ENCODE assay signal across 21 cellular contexts in genomic region chr3:31234143-31234542, GRCh38.
A peak's percentile ranks its signal among the peaks of the same experiment; 100 is the strongest.
DNase-seq lines count a peak whose midpoint lies in the region; ATAC-seq and TF ChIP-seq lines count a peak whose summit lies in the region.
"Had no signal": no experiment of that assay in that cellular context is flagged by ENCODE, and none has a peak within 500 bp of the region (broad histone marks: within the 10 kb centered on the region; RNA-seq: fewer than 3 reads in every experiment).

No MANE protein-coding gene starts in this region.

- TF ChIP-seq CTCF in right atrium auricular region (IDR thresholded peaks at IDR 0.05) = no peak
- no peak for TF ChIP-seq CTCF in upper lobe of left lung (IDR thresholded peaks at IDR 0.05)
- TF ChIP-seq CTCF in HFFc6 (IDR thresholded peaks at IDR 0.05) = no peak

- peaks cover 49% of the 10 kb centered on the region for H3K4me1 Mint-ChIP-seq in dendritic cell treated with granulocyte-macrophage colony-stimulating factor and Interleukin-4, amounts not matched to agents 40 ng/mL and 50 ng/mL, for 4 days (ENCODE audit: low read depth)
- peaks cover 22% of the 10 kb centered on the region for H3K4me1 Mint-ChIP-seq in HFFc6 (ENCODE audit: low read depth)

- WGBS in upper lobe of left lung, 2 donors = 63 to 80% methylated on average over 6 of the region's 6 CpGs

- H3K4me3 ChIP-seq in right atrium auricular region (no peak overlapping the region), upper lobe of left lung (no peak overlapping the region)
- H3K4me3 ChIP-seq: GM23338, left ventricle myocardium inferior, mucosa of descending colon, suprapubic skin had no signal

- peak overlapping the region; percentile 4 for H3K4me3 Mint-ChIP-seq in dendritic cell treated with granulocyte-macrophage colony-stimulating factor and Interleukin-4, amounts not matched to agents 40 ng/mL and 50 ng/mL, for 4 days
- H3K4me3 Mint-ChIP-seq in HFFc6 = no peak overlapping the region
- H3K4me3 Mint-ChIP-seq: activated CD4-positive, alpha-beta T cell treated with anti-CD3 and anti-CD28 coated beads for 36 hours; activated CD8-positive, alpha-beta memory T cell treated with anti-CD3 and anti-CD28 coated beads, Interleukin-2, amount 10 ng/mL, durations not matched to agents 7 days and 5 days; GM23338 had no signal

- H3K27me3 ChIP-seq in right atrium auricular region = no peaks in the 10 kb centered on the region
- no peaks in the 10 kb centered on the region for H3K27me3 ChIP-seq in upper lobe of left lung
- H3K27me3 ChIP-seq: suprapubic skin had no signal

- no peaks in the 10 kb centered on the region for H3K9me3 ChIP-seq in right atrium auricular region
- no peaks in the 10 kb centered on the region for H3K9me3 ChIP-seq in upper lobe of left lung
- H3K9me3 ChIP-seq: left ventricle myocardium inferior, mucosa of descending colon, suprapubic skin had no signal

- ATAC-seq in Right ventricle myocardium superior (ENCODE audit: poor library complexity) = peak; percentile 43
- peak; percentile 44 to 72 for ATAC-seq in upper lobe of left lung (ENCODE audit: low FRiP score in 2 of 2)
- no peak for ATAC-seq in sciatic nerve
- ATAC-seq: activated CD4-positive, alpha-beta T cell treated with anti-CD3 and anti-CD28 coated beads for 36 hours; activated CD8-positive, alpha-beta memory T cell treated with anti-CD3 and anti-CD28 coated beads, Interleukin-2, amount 10 ng/mL, durations not matched to agents 7 days and 5 days; GM23338; mucosa of descending colon had no signal

- TF ChIP-seq POLR2A in upper lobe of left lung (IDR thresholded peaks at IDR 0.05) = no peak

- no peaks in the 10 kb centered on the region for H3K27me3 Mint-ChIP-seq in dendritic cell treated with granulocyte-macrophage colony-stimulating factor and Interleukin-4, amounts not matched to agents 40 ng/mL and 50 ng/mL, for 4 days
- H3K27me3 Mint-ChIP-seq in HFFc6 (ENCODE audit: insufficient read depth) = no peaks in the 10 kb centered on the region; the same call in none of the 2 replicates
- H3K27me3 Mint-ChIP-seq: activated CD4-positive, alpha-beta T cell treated with anti-CD3 and anti-CD28 coated beads for 36 hours; activated CD8-positive, alpha-beta memory T cell treated with anti-CD3 and anti-CD28 coated beads, Interleukin-2, amount 10 ng/mL, durations not matched to agents 7 days and 5 days had no signal

- TF ChIP-seq EP300 in upper lobe of left lung (IDR thresholded peaks at IDR 0.05) = no peak

- intact Hi-C loops in Right ventricle myocardium superior (cut with DNase I) (no loop called here), sciatic nerve (cut with DNase I) (no loop called here)
- intact Hi-C loops in dendritic cell treated with granulocyte-macrophage colony-stimulating factor and Interleukin-4, amounts not matched to agents 40 ng/mL and 50 ng/mL, for 4 days (cut with micrococcal nuclease) = loop anchor here (5.0 kb wide), 1 partner anchor 33 kb away; no protein-coding TSS in a partner anchor

- H3K27ac ChIP-seq in right atrium auricular region (no peak overlapping the region), upper lobe of left lung (no peak overlapping the region)
- H3K27ac ChIP-seq: left ventricle myocardium inferior had no signal

- peak overlapping the region; percentile 95 for H3K27ac Mint-ChIP-seq in dendritic cell treated with granulocyte-macrophage colony-stimulating factor and Interleukin-4, amounts not matched to agents 40 ng/mL and 50 ng/mL, for 4 days
- H3K27ac Mint-ChIP-seq in HFFc6 = no peak overlapping the region
- H3K27ac Mint-ChIP-seq: activated CD4-positive, alpha-beta T cell treated with anti-CD3 and anti-CD28 coated beads for 36 hours; activated CD8-positive, alpha-beta memory T cell treated with anti-CD3 and anti-CD28 coated beads, Interleukin-2, amount 10 ng/mL, durations not matched to agents 7 days and 5 days; GM23338 had no signal

- H3K36me3 Mint-ChIP-seq in dendritic cell treated with granulocyte-macrophage colony-stimulating factor and Interleukin-4, amounts not matched to agents 40 ng/mL and 50 ng/mL, for 4 days (ENCODE audit: low read depth) = no peaks in the 10 kb centered on the region
- H3K36me3 Mint-ChIP-seq in HFFc6 (ENCODE audit: low read depth) = no peaks in the 10 kb centered on the region

- no peaks in the 10 kb centered on the region for H3K36me3 ChIP-seq in right atrium auricular region
- H3K36me3 ChIP-seq in upper lobe of left lung = no peaks in the 10 kb centered on the region
- H3K36me3 ChIP-seq: left ventricle myocardium inferior, suprapubic skin had no signal

- DNase-seq in Right ventricle myocardium superior (no peak), right atrium auricular region (ENCODE audit: low spot score) (no peak), NOMO-1 (lab: John Stamatoyannopoulos, UW; ENCODE audit: unreplicated experiment in 2 of 2) (peak; percentile 77 to 96), upper lobe of left lung (peak in 1 of 2 donors; percentile 28), HFFc6 (no peak), sciatic nerve (ENCODE audit: low spot score) (no peak)
- no peak for DNase-seq in activated T-cell treated with anti-CD3 and anti-CD28 coated beads, Interleukin-2, amount 50 U/mL, for 1 hour
- DNase-seq: activated CD4-positive, alpha-beta T cell treated with anti-CD3 and anti-CD28 coated beads for 36 hours; activated CD8-positive, alpha-beta memory T cell treated with anti-CD3 and anti-CD28 coated beads, Interleukin-2, amount 10 ng/mL, durations not matched to agents 7 days and 5 days; C1 segment of cervical spinal cord; DMS 273 treated with DMSO at 0.1 percent for 48 hours; head of caudate nucleus; IMR-90; left ventricle myocardium inferior; MM.1S; mucosa of descending colon; NCI-H1694 treated with DMSO at 0.1 percent for 48 hours; NCI-H774 had no signal

- no peaks in the 10 kb centered on the region for H3K4me1 ChIP-seq in right atrium auricular region
- H3K4me1 ChIP-seq in upper lobe of left lung = peaks cover 0 to 15% (median 4%) of the 10 kb centered on the region in 4 donors
- H3K4me1 ChIP-seq: left ventricle myocardium inferior had no signal

- peaks cover 8% of the 10 kb centered on the region for H3K9me3 Mint-ChIP-seq in dendritic cell treated with granulocyte-macrophage colony-stimulating factor and Interleukin-4, amounts not matched to agents 40 ng/mL and 50 ng/mL, for 4 days
- H3K9me3 Mint-ChIP-seq in HFFc6 = no peaks in the 10 kb centered on the region
- H3K9me3 Mint-ChIP-seq: GM23338 had no signal

Comparison
In these comparisons a context has a peak if more than half of its experiments do, and no peak if none do; other contexts are left out.
1. DNase-seq: peak in NOMO-1 (2 of 2); none in Right ventricle myocardium superior (single experiment), right atrium auricular region (single experiment), activated T-cell treated with anti-CD3 and anti-CD28 coated beads, Interleukin-2, amount 50 U/mL, for 1 hour (single experiment), HFFc6 (single experiment) and sciatic nerve (single experiment).